ENCODE assay signal across 8 cellular contexts in genomic region chr10:119502214-119502613, GRCh38. TPM values are rescaled to one million over a fixed set of nuclear protein-coding genes. Genes with fewer than 3 reads are reported as not detected.
DNase-seq lines count a peak whose midpoint lies in the region; ATAC-seq and TF ChIP-seq lines count a peak whose summit lies in the region.

No MANE protein-coding gene starts in this region.

- ATAC-seq in GM19351 (IDR thresholded peaks at IDR 0.05; ENCODE audit: unreplicated experiment) (peak; percentile 56), GM19035 (IDR thresholded peaks at IDR 0.05; ENCODE audit: unreplicated experiment) (no peak), GM21515 (IDR thresholded peaks at IDR 0.05; ENCODE audit: unreplicated experiment) (no peak)

- TF ChIP-seq CTCF in endothelial cell (IDR thresholded peaks at IDR 0.05; ENCODE audit: unreplicated experiment): no peak

- peak overlapping the region; percentile 61 for H3K4me3 Mint-ChIP-seq in activated naive CD4-positive, alpha-beta T cell treated with anti-CD3 and anti-CD28 coated beads, Interleukin-2, amount 10 ng/mL, durations not matched to agents 7 days and 5 days
- H3K4me3 Mint-ChIP-seq in endothelial cell (ENCODE audit: unreplicated experiment): no peak overlapping the region

- H3K36me3 Mint-ChIP-seq in activated naive CD4-positive, alpha-beta T cell treated with anti-CD3 and anti-CD28 coated beads, Interleukin-2, amount 10 ng/mL, durations not matched to agents 7 days and 5 days: peaks cover 78% of the 10 kb centered on the region
- peaks cover 3% of the 10 kb centered on the region for H3K36me3 Mint-ChIP-seq in endothelial cell (ENCODE audit: low read depth, unreplicated experiment)

- no peaks in the 10 kb centered on the region for H3K27me3 Mint-ChIP-seq in activated naive CD4-positive, alpha-beta T cell treated with anti-CD3 and anti-CD28 coated beads, Interleukin-2, amount 10 ng/mL, durations not matched to agents 7 days and 5 days
- peaks cover 4% of the 10 kb centered on the region for H3K27me3 Mint-ChIP-seq in endothelial cell (ENCODE audit: unreplicated experiment)

- DNase-seq in T follicular helper cell (ENCODE audit: low read depth) (peak; percentile 73), endothelial cell (ENCODE audit: low spot score) (no peak), cortex of kidney (lab: John Stamatoyannopoulos, UW) (no peak)
- DNase-seq in activated naive CD4-positive, alpha-beta T cell treated with anti-CD3 and anti-CD28 coated beads, Interleukin-2, amount 10 ng/mL, durations not matched to agents 7 days and 5 days: peak; percentile 91
- DNase-seq in stimulated activated CD4-positive, alpha-beta T cell treated with anti-CD3 and anti-CD28 coated beads, Interleukin-4, amount 100 ng/mL, for 48 hours (ENCODE audit: low read depth in 2 of 2): peak; percentile 59 to 60

- peaks cover 97% of the 10 kb centered on the region for H3K4me1 Mint-ChIP-seq in activated naive CD4-positive, alpha-beta T cell treated with anti-CD3 and anti-CD28 coated beads, Interleukin-2, amount 10 ng/mL, durations not matched to agents 7 days and 5 days
- peaks cover 27% of the 10 kb centered on the region for H3K4me1 Mint-ChIP-seq in endothelial cell (ENCODE audit: unreplicated experiment)

- H3K9me3 Mint-ChIP-seq in activated naive CD4-positive, alpha-beta T cell treated with anti-CD3 and anti-CD28 coated beads, Interleukin-2, amount 10 ng/mL, durations not matched to agents 7 days and 5 days: no peaks in the 10 kb centered on the region
- H3K9me3 Mint-ChIP-seq in endothelial cell (ENCODE audit: unreplicated experiment): no peaks in the 10 kb centered on the region

- CTCF ChIA-PET in activated naive CD4-positive, alpha-beta T cell treated with anti-CD3 and anti-CD28 coated beads, Interleukin-2, amount 10 ng/mL, durations not matched to agents 7 days and 5 days (lab: Charles Lee): interaction anchor here (1.2 kb wide), 1 partner anchor 15 kb away, joined by 3 read pairs; no protein-coding TSS in a partner anchor

- H3K27ac Mint-ChIP-seq in activated naive CD4-positive, alpha-beta T cell treated with anti-CD3 and anti-CD28 coated beads, Interleukin-2, amount 10 ng/mL, durations not matched to agents 7 days and 5 days: peak overlapping the region; percentile 97
- no peak overlapping the region for H3K27ac Mint-ChIP-seq in endothelial cell (ENCODE audit: unreplicated experiment)

RNA-seq across cellular contexts. Expression of gene RGS10, which starts 40.3 kb away (rescaled TPM):
- 20.0 TPM for total RNA-seq in endothelial cell (ENCODE audit: unreplicated experiment)

Comparison
In these comparisons a context has a peak if more than half of its experiments do, and no peak if none do; other contexts are left out.
1. DNase-seq: peak in T follicular helper cell (single experiment), activated naive CD4-positive, alpha-beta T cell treated with anti-CD3 and anti-CD28 coated beads, Interleukin-2, amount 10 ng/mL, durations not matched to agents 7 days and 5 days (single experiment) and stimulated activated CD4-positive, alpha-beta T cell treated with anti-CD3 and anti-CD28 coated beads, Interleukin-4, amount 100 ng/mL, for 48 hours (2 of 2); none in endothelial cell (single experiment) and cortex of kidney (single experiment).